Comparison of ENCODE assay signal across 2 cellular contexts in the genomic region with DNA sequence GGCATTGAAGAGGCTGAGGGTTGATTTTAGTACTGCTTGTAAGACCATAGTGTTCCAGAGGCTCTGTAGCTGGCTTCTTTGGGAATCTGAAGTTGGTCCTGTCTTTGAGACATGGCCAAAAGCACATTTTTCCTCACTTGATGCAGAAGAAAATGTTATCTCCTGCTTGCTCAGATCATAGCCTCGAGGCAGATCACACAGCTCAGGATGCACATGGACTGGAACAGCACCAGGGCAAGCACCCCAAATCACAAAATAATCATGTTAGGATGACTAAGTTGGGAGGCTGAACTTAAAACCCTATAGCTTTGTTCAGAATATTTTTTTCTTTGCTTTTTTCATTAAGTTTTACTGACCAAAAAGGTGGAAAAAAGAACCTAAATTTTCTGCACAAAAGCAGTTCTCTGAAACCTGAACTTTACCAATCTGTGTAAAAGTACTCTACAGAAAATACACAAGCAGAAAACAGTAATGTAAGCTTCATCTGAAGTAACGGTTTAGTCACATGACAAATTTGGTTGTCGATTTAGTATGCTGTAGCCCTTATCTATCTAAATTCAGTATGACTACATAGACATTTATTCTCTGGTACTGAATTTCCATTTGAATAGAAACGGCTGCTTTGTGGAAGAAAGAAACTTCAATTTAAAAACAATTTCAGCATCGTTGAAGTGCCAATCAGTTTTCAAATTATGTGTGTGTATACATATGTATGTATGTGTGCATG.
TF ChIP-seq lines count a peak whose summit lies in the region.

No MANE protein-coding gene starts in this region.

TF ChIP-seq in GM12878, 131 proteins besides CTCF, POLR2A, EP300 and RAD21:
- TF ChIP-seq RAD51 (IDR thresholded peaks at IDR 0.05), result peak; percentile 59
- TF ChIP-seq, protein P1, sequence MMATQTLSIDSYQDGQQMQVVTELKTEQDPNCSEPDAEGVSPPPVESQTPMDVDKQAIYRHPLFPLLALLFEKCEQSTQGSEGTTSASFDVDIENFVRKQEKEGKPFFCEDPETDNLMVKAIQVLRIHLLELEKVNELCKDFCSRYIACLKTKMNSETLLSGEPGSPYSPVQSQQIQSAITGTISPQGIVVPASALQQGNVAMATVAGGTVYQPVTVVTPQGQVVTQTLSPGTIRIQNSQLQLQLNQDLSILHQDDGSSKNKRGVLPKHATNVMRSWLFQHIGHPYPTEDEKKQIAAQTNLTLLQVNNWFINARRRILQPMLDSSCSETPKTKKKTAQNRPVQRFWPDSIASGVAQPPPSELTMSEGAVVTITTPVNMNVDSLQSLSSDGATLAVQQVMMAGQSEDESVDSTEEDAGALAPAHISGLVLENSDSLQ (IDR thresholded peaks at IDR 0.05), result no peak

TF ChIP-seq in neural cell, 6 proteins besides CTCF, POLR2A, EP300 and RAD21:
- TF ChIP-seq EZH2 (IDR thresholded peaks at IDR 0.05; ENCODE audit: borderline replicate concordance, insufficient read depth, low read length, poor library complexity, severe bottlenecking) (no peak), TAF1 (IDR thresholded peaks at IDR 0.05; ENCODE audit: low read depth) (no peak), SMC3 (conservative IDR thresholded peaks at IDR 0.05; ENCODE audit: poor library complexity) (no peak), MXI1 (conservative IDR thresholded peaks at IDR 0.05; ENCODE audit: poor library complexity, severe bottlenecking) (no peak), REST (IDR thresholded peaks at IDR 0.05; ENCODE audit: borderline replicate concordance) (no peak), POLR2AphosphoS5 (IDR thresholded peaks at IDR 0.05) (no peak)
